Comparison of ENCODE assay signal across 9 cellular contexts in genomic region chr17:12545877-12546513, GRCh38.
DNase-seq lines count a peak whose midpoint lies in the region; ATAC-seq and FAIRE-seq lines count a peak whose summit lies in the region.
"Had no signal": no experiment of that assay in that cellular context is flagged by ENCODE, and none has a peak within 500 bp of the region (broad histone marks: within the 10 kb centered on the region; RNA-seq: fewer than 3 reads in every experiment).

No MANE protein-coding gene starts in this region.

- in situ Hi-C loops in T47D (cut with HindIII; ENCODE audit: low pct_unique_long_range_greater_than_20kb, low sequenced_read_pairs), result no loop called here

- ATAC-seq in HG02642 (IDR thresholded peaks at IDR 0.05; ENCODE audit: poor library complexity, unreplicated experiment) (peak; percentile 75), left colon (peak; percentile 86), HG03045 (IDR thresholded peaks at IDR 0.05; ENCODE audit: unreplicated experiment) (no peak)

- intact Hi-C loops in left colon (cut with DNase I, micrococcal nuclease), result loop anchor here in 1 of 2 donors (5.0 kb wide), 1 partner anchor 121 kb away; the partner anchor contains the start of gene MYOCD

- FAIRE-seq in urothelium cell line (lab: Jason Lieb, UNC), result no peak
- FAIRE-seq: colon had no signal

- DNase-seq in SIG-M5 treated with dmso at 0.1 percent for 504 hours (lab: John Stamatoyannopoulos, UW; ENCODE audit: unreplicated experiment) (peak; percentile 54), SIG-M5 (lab: John Stamatoyannopoulos, UW) (no peak), NCI-H226 (peak; percentile 37), T47D (ENCODE audit: low read depth in 1 of 2, low spot score in 1 of 2) (peak; percentile 4 to 69), left colon (peak in 1 of 2 donors; percentile 15), urothelium cell line (ENCODE audit: low spot score) (peak; percentile 46)
